9 cellular contexts compared by ENCODE assay signal in the genomic region with DNA sequence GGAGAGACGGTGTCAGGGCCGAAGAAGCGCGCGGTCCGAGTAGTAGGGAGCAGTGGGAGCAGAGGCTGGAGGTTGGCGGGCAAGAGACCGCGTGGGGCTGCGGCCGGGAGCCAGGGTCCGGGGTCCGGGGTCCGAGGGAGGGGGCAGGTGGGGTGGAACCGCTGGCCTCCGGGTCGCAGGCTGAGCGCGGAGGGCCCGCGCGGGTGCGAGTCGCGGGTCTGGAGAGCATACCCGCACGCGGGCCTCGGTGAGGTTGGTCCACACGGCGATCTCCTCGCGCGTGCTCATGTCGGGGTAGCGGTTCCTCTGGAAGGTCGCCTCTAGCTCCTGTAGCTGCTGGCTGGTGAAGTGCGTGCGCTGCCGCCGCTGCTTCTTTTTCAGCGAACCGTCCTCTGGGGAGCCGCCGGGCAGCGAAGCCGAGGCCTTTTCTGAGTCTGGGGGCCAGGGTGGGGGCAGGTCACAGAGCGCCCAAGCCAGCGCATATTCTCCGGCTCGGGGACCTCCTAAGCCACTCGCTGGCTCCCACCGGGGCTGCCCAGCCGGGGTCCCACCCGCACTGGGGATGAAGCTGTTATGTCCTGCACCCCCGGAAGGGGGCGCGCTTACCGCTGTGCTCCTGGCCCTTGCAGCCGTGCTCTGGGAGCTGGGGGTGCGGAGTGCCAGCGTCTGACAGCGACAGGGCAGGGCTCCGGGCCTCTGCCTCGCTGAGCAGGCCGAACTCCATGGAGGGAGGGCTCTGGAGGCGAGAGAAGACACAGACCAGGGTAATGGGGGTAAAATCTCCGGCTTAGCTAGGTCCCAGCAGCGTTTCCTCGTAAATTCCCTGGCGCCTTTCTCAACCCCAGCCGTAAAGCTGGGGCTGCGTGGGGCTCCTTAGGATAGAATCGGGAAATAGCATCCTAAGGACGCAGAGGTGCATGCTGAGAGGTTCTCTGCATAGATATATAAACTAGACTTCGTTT. TPM values are rescaled to one million over a fixed set of nuclear protein-coding genes. Genes with fewer than 3 reads are reported as not detected.
A peak's percentile ranks its signal among the peaks of the same experiment; 100 is the strongest.
DNase-seq lines count a peak whose midpoint lies in the region; ATAC-seq, FAIRE-seq and TF ChIP-seq lines count a peak whose summit lies in the region.
"Had no signal": no experiment of that assay in that cellular context is flagged by ENCODE, and none has a peak within 500 bp of the region (broad histone marks: within the 10 kb centered on the region; RNA-seq: fewer than 3 reads in every experiment).

No MANE protein-coding gene starts in this region.

- peak; percentile 73 for ATAC-seq in CD4-positive, alpha-beta T cell (ENCODE audit: poor library complexity)
- ATAC-seq in body of pancreas (peak; percentile 46), GM19467 (IDR thresholded peaks at IDR 0.05; ENCODE audit: unreplicated experiment) (no peak)

- peak; percentile 73 for TF ChIP-seq CTCF in CD4-positive, alpha-beta T cell (IDR thresholded peaks at IDR 0.05)
- TF ChIP-seq CTCF in body of pancreas (IDR thresholded peaks at IDR 0.05): peak; percentile 53 to 83 (median 68)
- TF ChIP-seq CTCF in kidney (IDR thresholded peaks at IDR 0.05; ENCODE audit: borderline replicate concordance, extremely low read depth, insufficient read depth): peak; percentile 57

- intact Hi-C loops in CD4-positive, alpha-beta T cell (cut with DNase I, micrococcal nuclease): loop anchor here in 1 of 2 experiments (1.0 kb wide), 2 partner anchors 14 to 121 kb away; a partner anchor contains a TSS
- intact Hi-C loops in body of pancreas (cut with DNase I) (no loop called here), kidney (cut with DNase I) (loop anchor here (5.0 kb wide), 1 partner anchor 121 kb away; no protein-coding TSS in a partner anchor)

- no peaks in the 10 kb centered on the region for H3K36me3 Mint-ChIP-seq in CD4-positive, alpha-beta T cell (ENCODE audit: low read depth)

- no peaks in the 10 kb centered on the region for H3K9me3 Mint-ChIP-seq in CD4-positive, alpha-beta T cell

- H3K4me1 Mint-ChIP-seq in CD4-positive, alpha-beta T cell (ENCODE audit: low read depth): peaks cover 10% of the 10 kb centered on the region

- H3K9ac ChIP-seq in HUES64 (ENCODE audit: low read depth, low read length) (no peak overlapping the region), kidney (ENCODE audit: low read length in 2 of 2) (no peak overlapping the region)

- no peak for TF ChIP-seq POLR2A in body of pancreas (IDR thresholded peaks at IDR 0.05)

- peak; percentile 40 to 68 (median 52) for DNase-seq in CD4-positive, alpha-beta T cell
- DNase-seq in T-helper 22 cell (ENCODE audit: low read depth): peak; percentile 28
- peak; percentile 58 to 69 (median 60) for DNase-seq in body of pancreas
- peak; percentile 78 for DNase-seq in kidney
- peak; percentile 46 to 65 (median 50) for DNase-seq in stimulated activated CD4-positive, alpha-beta T cell treated with anti-CD3 and anti-CD28 coated beads, TNF-alpha, amount 100 ng/mL, for 4 hours (ENCODE audit: low read depth in 3 of 3)
- no peak for DNase-seq in cerebellar cortex (ENCODE audit: low spot score)

- peak overlapping the region; percentile 77 for H3K4me3 Mint-ChIP-seq in CD4-positive, alpha-beta T cell

- peaks cover 83% of the 10 kb centered on the region for H3K27me3 Mint-ChIP-seq in CD4-positive, alpha-beta T cell

- no peaks in the 10 kb centered on the region for H3K9me3 ChIP-seq in CD4-positive, alpha-beta T cell (ENCODE audit: control insufficient read depth, low read length)
- H3K9me3 ChIP-seq in HUES64 (ENCODE audit: insufficient read depth, low read depth, low read length) (no peaks in the 10 kb centered on the region), body of pancreas (no peaks in the 10 kb centered on the region), kidney (ENCODE audit: control insufficient read depth in 1 of 2, low read length in 2 of 2) (no peaks in the 10 kb centered on the region)

- no peak overlapping the region for H3K27ac ChIP-seq in CD4-positive, alpha-beta T cell (ENCODE audit: low read depth, low read length)
- H3K27ac ChIP-seq in HUES64 (ENCODE audit: low read depth, low read length) (no peak overlapping the region), body of pancreas (no peak overlapping the region), kidney (ENCODE audit: low read depth in 2 of 2, low read length in 2 of 2) (no peak overlapping the region)

- no peak for FAIRE-seq in kidney (lab: Jason Lieb, UNC)

- H3K4me3 ChIP-seq in HUES64 (ENCODE audit: low read length): peak overlapping the region; percentile 55
- H3K4me3 ChIP-seq in body of pancreas: peak overlapping the region in 1 of 2 donors; percentile 0
- H3K4me3 ChIP-seq in kidney (ENCODE audit: low read length in 2 of 2): peak overlapping the region in 1 of 2 donors; percentile 44

- whole genome bisulfite sequencing in HUES64: 16% methylated on average over 76 of the region's 76 CpGs
- 15 to 39% methylated on average over 16 to 76 of the region's 76 CpGs for WGBS in body of pancreas, 2 donors

- no peak overlapping the region for H3K27ac Mint-ChIP-seq in CD4-positive, alpha-beta T cell

- CTCF ChIA-PET in CD4-positive, alpha-beta T cell (lab: Charles Lee): interaction anchor here (0.7 to 7.6 kb wide), 25 partner anchors 9 to 410 kb away, joined by 3 to 133 read pairs (median 4); a partner anchor contains a TSS

- H3K27me3 ChIP-seq in CD4-positive, alpha-beta T cell (ENCODE audit: control insufficient read depth, insufficient read depth, low read length): peaks cover 50% of the 10 kb centered on the region
- peaks cover 99% of the 10 kb centered on the region for H3K27me3 ChIP-seq in HUES64 (ENCODE audit: insufficient read depth, low read length)
- H3K27me3 ChIP-seq in body of pancreas: peaks cover 0 to 17% of the 10 kb centered on the region in 2 donors

- no peaks in the 10 kb centered on the region for H3K36me3 ChIP-seq in HUES64 (ENCODE audit: insufficient read depth, low read length)
- H3K36me3 ChIP-seq in body of pancreas (replicated peaks in 1 of 2; ENCODE audit: insufficient read depth in 1 of 2, low read depth in 2 of 2): no peaks in the 10 kb centered on the region
- H3K36me3 ChIP-seq in kidney (ENCODE audit: control insufficient read depth in 1 of 2, insufficient read depth in 2 of 2, low read length in 2 of 2): no peaks in the 10 kb centered on the region

- POLR2A ChIA-PET in CD4-positive, alpha-beta T cell (lab: Charles Lee): interaction anchor here (0.6 to 3.7 kb wide), 9 partner anchors 9 to 481 kb away, joined by 3 to 26 read pairs (median 10); a partner anchor contains a TSS

- H3K4me1 ChIP-seq in HUES64 (ENCODE audit: insufficient read depth, low read length): no peaks in the 10 kb centered on the region
- peaks cover 25% of the 10 kb centered on the region for H3K4me1 ChIP-seq in body of pancreas
- H3K4me1 ChIP-seq in kidney (ENCODE audit: control insufficient read depth in 1 of 2, insufficient read depth in 1 of 2, low read depth in 1 of 2, low read length in 2 of 2): peaks cover 1 to 10% of the 10 kb centered on the region in 2 donors

RNA-seq across cellular contexts. Expression of a gene that starts 5.5 kb away (rescaled TPM):
- not detected for total RNA-seq in CD4-positive, alpha-beta T cell
- not detected for polyA plus RNA-seq in HUES64 (2013, experiment 1 of 2)
- polyA plus RNA-seq in HUES64 (2013, experiment 2 of 2): not detected
- not detected for total RNA-seq in body of pancreas
- 0.35 TPM for total RNA-seq in kidney
- not detected for polyA plus RNA-seq in kidney (ENCODE audit: insufficient read depth, low read depth, low replicate concordance)
- total RNA-seq: temporal lobe had no signal

RNA-seq across cellular contexts. Expression of a gene that starts 9.7 kb away (rescaled TPM):
- not detected for total RNA-seq in CD4-positive, alpha-beta T cell
- 0.30 TPM for polyA plus RNA-seq in HUES64 (2013, experiment 1 of 2)
- 0.19 TPM for polyA plus RNA-seq in HUES64 (2013, experiment 2 of 2)
- total RNA-seq in body of pancreas: not detected
- total RNA-seq in kidney: not detected
- polyA plus RNA-seq in kidney (ENCODE audit: insufficient read depth, low read depth, low replicate concordance): 0.39 TPM
- total RNA-seq: temporal lobe had no signal

RNA-seq across cellular contexts. Expression of a gene that starts 13.7 kb away (rescaled TPM):
- 10 to 100 TPM; 28.8 to 30.9 TPM for total RNA-seq in CD4-positive, alpha-beta T cell
- 15.4 TPM for polyA plus RNA-seq in HUES64 (2013, experiment 1 of 2)
- 16.8 TPM for polyA plus RNA-seq in HUES64 (2013, experiment 2 of 2)
- total RNA-seq in body of pancreas: 10 to 100 TPM; 23.1 to 24.1 TPM
- total RNA-seq in kidney: 53.3 TPM
- polyA plus RNA-seq in kidney (ENCODE audit: insufficient read depth, low read depth, low replicate concordance): 14.4 TPM
